In genomic region chr3:112638327-112639020, GRCh38 we compare ENCODE assay signal across 17 cellular contexts. TPM values are rescaled to one million over a fixed set of nuclear protein-coding genes. Genes with fewer than 3 reads are reported as not detected.
DNase-seq lines count a peak whose midpoint lies in the region; ATAC-seq and TF ChIP-seq lines count a peak whose summit lies in the region.
"Had no signal": no experiment of that assay in that cellular context is flagged by ENCODE, and none has a peak within 500 bp of the region (broad histone marks: within the 10 kb centered on the region; RNA-seq: fewer than 3 reads in every experiment).

No MANE protein-coding gene starts in this region.

- TF ChIP-seq RAD21 in SK-N-SH (IDR thresholded peaks at IDR 0.05; ENCODE audit: low read length), result no peak

- intact Hi-C loops in psoas muscle (cut with DNase I) (no loop called here), vagina (cut with DNase I) (loop anchor here (10.0 kb wide), 1 partner anchor 74 kb away; the partner anchor contains the start of genes ATG3 and SLC35A5)

- H3K4me1 ChIP-seq in SK-N-SH (ENCODE audit: control insufficient read depth in 1 of 2, insufficient read depth in 2 of 2, low read depth in 1 of 2, low read length in 1 of 2), result peaks cover 29 to 37% of the 10 kb centered on the region in 2 experiments
- peaks cover 6% of the 10 kb centered on the region for H3K4me1 ChIP-seq in psoas muscle
- H3K4me1 ChIP-seq in vagina, result peaks cover 30% of the 10 kb centered on the region

- H3K79me2 ChIP-seq in SK-N-SH (ENCODE audit: insufficient read depth), result peaks cover 78% of the 10 kb centered on the region

- DNase-seq in SK-N-SH (no peak), globus pallidus (ENCODE audit: low spot score) (peak; percentile 41), psoas muscle (peak in 1 of 2 donors; percentile 46), vagina (ENCODE audit: extremely low spot score in 2 of 2) (no peak), NCI-H2107 (lab: John Stamatoyannopoulos, UW) (no peak), T-helper 9 cell (no peak)
- DNase-seq in activated T-cell treated with anti-CD3 and anti-CD28 coated beads, Interleukin-2, amount 50 U/mL, for 72 hours, result no peak
- DNase-seq: activated T-cell treated with anti-CD3 and anti-CD28 coated beads, Interleukin-2, amount 50 U/mL, for 24 hours; NCI-H1092; NCI-H774; SJCRH30; stimulated activated CD4-positive, alpha-beta T cell treated with anti-CD3 and anti-CD28 coated beads, Interleukin-2, amount 100 ng/mL, for 48 hours; stimulated activated naive CD8-positive, alpha-beta T cell treated with anti-CD3 and anti-CD28 coated beads, Interleukin-15, Interleukin-2, amounts not matched to agents 100 U/mL and 50 U/mL, for 24 hours; WERI-Rb-1 had no signal

- no peak overlapping the region for H3K4me3 Mint-ChIP-seq in activated T-cell treated with anti-CD3 and anti-CD28 coated beads, Interleukin-2, amount 50 U/mL, for 72 hours
- H3K4me3 Mint-ChIP-seq: activated T-cell treated with anti-CD3 and anti-CD28 coated beads, Interleukin-2, amount 50 U/mL, for 24 hours had no signal

- H3K27me3 ChIP-seq in SK-N-SH (ENCODE audit: insufficient read depth) (no peaks in the 10 kb centered on the region), psoas muscle (ENCODE audit: insufficient read depth in 3 of 3, low read length in 2 of 3) (no peaks in the 10 kb centered on the region), vagina (no peaks in the 10 kb centered on the region)
- H3K27me3 ChIP-seq: SJCRH30 had no signal

- no peak for TF ChIP-seq POLR2A in vagina (IDR thresholded peaks at IDR 0.05)

- peaks cover 36% of the 10 kb centered on the region for H3F3A ChIP-seq in SK-N-SH (replicated peaks; ENCODE audit: insufficient read depth)

- TF ChIP-seq CTCF in SK-N-SH (IDR thresholded peaks at IDR 0.05), result no peak
- TF ChIP-seq CTCF in psoas muscle (IDR thresholded peaks at IDR 0.05), result no peak
- TF ChIP-seq CTCF in vagina (IDR thresholded peaks at IDR 0.05), result no peak

- H3K9me3 ChIP-seq in SK-N-SH (no peaks in the 10 kb centered on the region), psoas muscle (no peaks in the 10 kb centered on the region), vagina (no peaks in the 10 kb centered on the region)
- H3K9me3 ChIP-seq: SJCRH30 had no signal

- no peak for ATAC-seq in SK-N-SH treated with all-trans-retinoic acid at 6 μM for 48 hours
- no peak for ATAC-seq in psoas muscle
- no peak for ATAC-seq in activated T-cell treated with anti-CD3 and anti-CD28 coated beads, Interleukin-2, amount 50 U/mL, for 72 hours (replicated peaks in 1 of 2)
- ATAC-seq: esophagus mucosa; stimulated activated naive CD8-positive, alpha-beta T cell treated with anti-CD3 and anti-CD28 coated beads, Interleukin-15, Interleukin-2, amounts not matched to agents 100 U/mL and 50 U/mL, for 24 hours had no signal

- 96% methylated on average over 13 of the region's 17 CpGs for WGBS in SK-N-SH (ENCODE audit: low lambda C conversion rate)
- 70 to 90% (median 77%) methylated on average over 16 to 17 of the region's 17 CpGs for WGBS in psoas muscle, 3 donors

- peak overlapping the region; percentile 60 for H3K9ac ChIP-seq in SK-N-SH

- H3K36me3 Mint-ChIP-seq in activated T-cell treated with anti-CD3 and anti-CD28 coated beads, Interleukin-2, amount 50 U/mL, for 72 hours (ENCODE audit: insufficient read depth in 2 of 2), result no peaks in the 10 kb centered on the region

- peak overlapping the region; percentile 82 for H3K4me2 ChIP-seq in SK-N-SH

- H3K36me3 ChIP-seq in SK-N-SH (replicated peaks in 1 of 2; ENCODE audit: control insufficient read depth in 1 of 2, insufficient read depth in 2 of 2, low read length in 1 of 2), result peaks cover 4 to 16% of the 10 kb centered on the region in 2 experiments
- no peaks in the 10 kb centered on the region for H3K36me3 ChIP-seq in psoas muscle (ENCODE audit: insufficient read depth in 1 of 2, low read depth in 1 of 2)
- H3K36me3 ChIP-seq in vagina, result no peaks in the 10 kb centered on the region
- H3K36me3 ChIP-seq: SJCRH30, WERI-Rb-1 had no signal

- H3K27me3 Mint-ChIP-seq in activated T-cell treated with anti-CD3 and anti-CD28 coated beads, Interleukin-2, amount 50 U/mL, for 72 hours (ENCODE audit: low read depth), result peaks cover 2% of the 10 kb centered on the region

- no peaks in the 10 kb centered on the region for H3K9me3 Mint-ChIP-seq in activated T-cell treated with anti-CD3 and anti-CD28 coated beads, Interleukin-2, amount 50 U/mL, for 72 hours
- H3K9me3 Mint-ChIP-seq: activated T-cell treated with anti-CD3 and anti-CD28 coated beads, Interleukin-2, amount 50 U/mL, for 24 hours had no signal

- H3K4me3 ChIP-seq in SK-N-SH (ENCODE audit: low read depth in 2 of 2, low read length in 1 of 2), result peak overlapping the region; percentile 60 to 77; a peak in 3 of 4 replicates
- H3K4me3 ChIP-seq in psoas muscle, result peak overlapping the region; percentile 54
- H3K4me3 ChIP-seq in vagina, result peak overlapping the region; percentile 36 to 48
- H3K4me3 ChIP-seq: SJCRH30 had no signal

- no peak overlapping the region for H2AFZ ChIP-seq in SK-N-SH (ENCODE audit: low read depth)

- POLR2A ChIA-PET in SK-N-SH (lab: Yijun Ruan, JAX), result no interaction called here

- CTCF ChIA-PET in SK-N-SH (lab: Yijun Ruan, JAX), result interaction anchor here (1.8 to 4.8 kb wide), 2 partner anchors 56 to 341 kb away, joined by 13 to 31 read pairs; no protein-coding TSS in a partner anchor

- H4K20me1 ChIP-seq in SK-N-SH (ENCODE audit: insufficient read depth), result peaks cover 16% of the 10 kb centered on the region

- no peak overlapping the region for H3K27ac Mint-ChIP-seq in activated T-cell treated with anti-CD3 and anti-CD28 coated beads, Interleukin-2, amount 50 U/mL, for 72 hours
- H3K27ac Mint-ChIP-seq: activated T-cell treated with anti-CD3 and anti-CD28 coated beads, Interleukin-2, amount 50 U/mL, for 24 hours had no signal

- TF ChIP-seq EP300 in SK-N-SH (IDR thresholded peaks at IDR 0.05; ENCODE audit: borderline replicate concordance in 1 of 2, low read depth in 1 of 2, low read length in 1 of 2), result no peak

- H3K9me2 ChIP-seq in SK-N-SH, result no peaks in the 10 kb centered on the region

- H3K27ac ChIP-seq in SK-N-SH (ENCODE audit: low read depth in 2 of 2, low read length in 1 of 2) (peak overlapping the region; percentile 36 to 92; a peak in 2 of 4 replicates), psoas muscle (no peak overlapping the region), vagina (peak overlapping the region; percentile 87)
- H3K27ac ChIP-seq: 22Rv1, SJCRH30, WERI-Rb-1 had no signal

- peaks cover 15% of the 10 kb centered on the region for H3K4me1 Mint-ChIP-seq in activated T-cell treated with anti-CD3 and anti-CD28 coated beads, Interleukin-2, amount 50 U/mL, for 72 hours (ENCODE audit: low read depth)

TF ChIP-seq in SK-N-SH, 30 proteins besides CTCF, POLR2A, EP300 and RAD21:
- TF ChIP-seq ELF1 (IDR thresholded peaks at IDR 0.05) (no peak), RXRA (IDR thresholded peaks at IDR 0.05; ENCODE audit: borderline replicate concordance, low read depth) (no peak), MXI1 (IDR thresholded peaks at IDR 0.05; ENCODE audit: low read depth, low read length) (no peak), NRF1 (IDR thresholded peaks at IDR 0.05; ENCODE audit: low read depth, low read length) (no peak), TAF1 (IDR thresholded peaks at IDR 0.05; ENCODE audit: borderline replicate concordance, low read depth, low read length) (no peak), RFX5 (IDR thresholded peaks at IDR 0.05; ENCODE audit: low read length) (no peak)

TF ChIP-seq in SK-N-SH treated with all-trans-retinoic acid at 6 μM for 48 hours, 23 proteins besides CTCF, POLR2A, EP300 and RAD21 (continues in another document):
- no peak for TF ChIP-seq ARNTL (CRISPR knock-in tag; IDR thresholded peaks at IDR 0.05; ENCODE audit: borderline replicate concordance, low read depth)
- TF ChIP-seq SNAI2 (CRISPR knock-in tag; IDR thresholded peaks at IDR 0.05), result no peak
- TF ChIP-seq ESRRG (CRISPR knock-in tag; IDR thresholded peaks at IDR 0.05), result no peak
- no peak for TF ChIP-seq ZFP3 (CRISPR knock-in tag; IDR thresholded peaks at IDR 0.05)
- TF ChIP-seq OSR1 (CRISPR knock-in tag; IDR thresholded peaks at IDR 0.05), result no peak
- no peak for TF ChIP-seq RARB (CRISPR knock-in tag; IDR thresholded peaks at IDR 0.05)
- TF ChIP-seq PATZ1 (CRISPR knock-in tag; IDR thresholded peaks at IDR 0.05; ENCODE audit: borderline replicate concordance), result no peak
- TF ChIP-seq ZNF70 (CRISPR knock-in tag; IDR thresholded peaks at IDR 0.05), result no peak
- TF ChIP-seq PPARA (CRISPR knock-in tag; IDR thresholded peaks at IDR 0.05; ENCODE audit: borderline replicate concordance), result no peak
- TF ChIP-seq, protein P1, sequence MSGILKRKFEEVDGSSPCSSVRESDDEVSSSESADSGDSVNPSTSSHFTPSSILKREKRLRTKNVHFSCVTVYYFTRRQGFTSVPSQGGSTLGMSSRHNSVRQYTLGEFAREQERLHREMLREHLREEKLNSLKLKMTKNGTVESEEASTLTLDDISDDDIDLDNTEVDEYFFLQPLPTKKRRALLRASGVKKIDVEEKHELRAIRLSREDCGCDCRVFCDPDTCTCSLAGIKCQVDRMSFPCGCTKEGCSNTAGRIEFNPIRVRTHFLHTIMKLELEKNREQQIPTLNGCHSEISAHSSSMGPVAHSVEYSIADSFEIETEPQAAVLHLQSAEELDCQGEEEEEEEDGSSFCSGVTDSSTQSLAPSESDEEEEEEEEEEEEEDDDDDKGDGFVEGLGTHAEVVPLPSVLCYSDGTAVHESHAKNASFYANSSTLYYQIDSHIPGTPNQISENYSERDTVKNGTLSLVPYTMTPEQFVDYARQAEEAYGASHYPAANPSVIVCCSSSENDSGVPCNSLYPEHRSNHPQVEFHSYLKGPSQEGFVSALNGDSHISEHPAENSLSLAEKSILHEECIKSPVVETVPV (CRISPR knock-in tag; IDR thresholded peaks at IDR 0.05), result no peak

RNA-seq across cellular contexts. Expression of gene CCDC80, which starts 2.5 kb away (rescaled TPM):
- polyA plus RNA-seq in SK-N-SH (2012; rRNA removed) (83.4 and 103 TPM in 2 replicates), psoas muscle (1 to 10 TPM; 1.3 to 4.6 (median 4.2) TPM)
- polyA plus RNA-seq in SK-N-SH (2012; cell fraction: cytosol; rRNA removed), result 113 and 151 TPM in 2 replicates
- polyA plus RNA-seq in SK-N-SH (2012; cell fraction: nucleus; rRNA removed), result 90.9 and 120 TPM in 2 replicates
- total RNA-seq in psoas muscle (10 to 100 TPM; 12.2 to 53.5 (median 22.5) TPM), vagina (51.6 TPM)
- total RNA-seq in activated T-cell treated with anti-CD3 and anti-CD28 coated beads, Interleukin-2, amount 50 U/mL, for 72 hours, result not detected

Comparison
In these comparisons a context has a peak if more than half of its experiments do, and no peak if none do; other contexts are left out.
1. RNA of gene CCDC80, which starts 2.5 kb away (total RNA-seq): 51.6 TPM in vagina (single experiment) and 12.2 to 53.5 TPM in psoas muscle; not detected in activated T-cell treated with anti-CD3 and anti-CD28 coated beads, Interleukin-2, amount 50 U/mL, for 72 hours; every median in the first group is over 10 times any median in the second.
2. Peak in every context shown above with its lines, with median percentiles within 50 percentile points of each other: H3K4me3 ChIP-seq.